In genomic region chr22:30208631-30209603, GRCh38 we compare ENCODE assay signal across 1 cellular context.
TF ChIP-seq lines count a peak whose summit lies in the region.

No MANE protein-coding gene starts in this region.

TF ChIP-seq in HepG2, 621 proteins besides CTCF, POLR2A, EP300 and RAD21 (continued from another document and continues in another):
- TF ChIP-seq RXRB (CRISPR knock-in tag; IDR thresholded peaks at IDR 0.05; ENCODE audit: borderline replicate concordance) (peak; percentile 56; the same call in 1 of the 2 replicates), ZFP36L2 (CRISPR knock-in tag; IDR thresholded peaks at IDR 0.05) (no peak), NFATC3 (CRISPR knock-in tag; IDR thresholded peaks at IDR 0.05) (no peak), MAF1 (CRISPR knock-in tag; IDR thresholded peaks at IDR 0.05; ENCODE audit: borderline replicate concordance) (no peak), SOX13 (IDR thresholded peaks at IDR 0.05) (no peak), SOX13 (CRISPR knock-in tag; conservative IDR thresholded peaks at IDR 0.05 in 1 of 2, IDR thresholded peaks at IDR 0.05 in 1 of 2) (peak in 1 of 2 experiments; percentile 9; a peak in 1 of 4 replicates), ZNF33A (CRISPR knock-in tag; IDR thresholded peaks at IDR 0.05; ENCODE audit: borderline replicate concordance) (no peak), PCBP1 (IDR thresholded peaks at IDR 0.05; ENCODE audit: borderline replicate concordance, low read depth, low read length) (no peak), FOXP1 (IDR thresholded peaks at IDR 0.05) (no peak), FOXP1 (CRISPR knock-in tag; IDR thresholded peaks at IDR 0.05) (no peak), PLSCR1 (CRISPR knock-in tag; IDR thresholded peaks at IDR 0.05; ENCODE audit: borderline replicate concordance) (no peak), JUNB (CRISPR knock-in tag; IDR thresholded peaks at IDR 0.05; ENCODE audit: borderline replicate concordance) (0 out of 2 replicates have a peak, but pooled peaks have one; percentile 29), IKZF4 (CRISPR knock-in tag; IDR thresholded peaks at IDR 0.05; ENCODE audit: borderline replicate concordance, low read depth, not compliant biosample characterization) (no peak), CHD2 (IDR thresholded peaks at IDR 0.05; ENCODE audit: low read depth, low read length) (no peak), HNRNPUL1 (IDR thresholded peaks at IDR 0.05; ENCODE audit: low read depth, low read length) (no peak), SSRP1 (CRISPR knock-in tag; IDR thresholded peaks at IDR 0.05) (no peak), NFKB2 (CRISPR knock-in tag; IDR thresholded peaks at IDR 0.05; ENCODE audit: borderline replicate concordance) (peak; percentile 65; the same call in 1 of the 2 replicates), POLR2G (IDR thresholded peaks at IDR 0.05; ENCODE audit: low read depth, low read length) (no peak; the same call in 1 of the 2 replicates), ZNF121 (CRISPR knock-in tag; IDR thresholded peaks at IDR 0.05) (no peak), SMYD3 (CRISPR knock-in tag; IDR thresholded peaks at IDR 0.05) (no peak), DMTF1 (CRISPR knock-in tag; IDR thresholded peaks at IDR 0.05) (no peak), THAP8 (CRISPR knock-in tag; IDR thresholded peaks at IDR 0.05; ENCODE audit: borderline replicate concordance) (no peak), SP2 (CRISPR knock-in tag; IDR thresholded peaks at IDR 0.05) (no peak), HNF4A (CRISPR knock-in tag; IDR thresholded peaks at IDR 0.05) (no peak), ZNF709 (CRISPR knock-in tag; IDR thresholded peaks at IDR 0.05) (no peak), HOXA3 (CRISPR knock-in tag; IDR thresholded peaks at IDR 0.05) (peak; percentile 68), ZMYM2 (CRISPR knock-in tag; IDR thresholded peaks at IDR 0.05) (no peak), ZSCAN29 (CRISPR knock-in tag; conservative IDR thresholded peaks at IDR 0.05) (no peak), SNAPC4 (CRISPR knock-in tag; IDR thresholded peaks at IDR 0.05) (no peak), TAF1 (CRISPR knock-in tag; IDR thresholded peaks at IDR 0.05) (no peak), ZNF382 (CRISPR knock-in tag; IDR thresholded peaks at IDR 0.05; ENCODE audit: borderline replicate concordance) (no peak), ZNF775 (CRISPR knock-in tag; IDR thresholded peaks at IDR 0.05; ENCODE audit: borderline replicate concordance) (no peak), ATF5 (CRISPR knock-in tag; IDR thresholded peaks at IDR 0.05; ENCODE audit: low read depth) (no peak), ZBTB38 (CRISPR knock-in tag; IDR thresholded peaks at IDR 0.05) (0 out of 2 replicates have a peak, but pooled peaks have one; percentile 19), ZFP37 (CRISPR knock-in tag; IDR thresholded peaks at IDR 0.05; ENCODE audit: borderline replicate concordance) (0 out of 2 replicates have a peak, but pooled peaks have one; percentile 71), KDM6A (CRISPR knock-in tag; IDR thresholded peaks at IDR 0.05; ENCODE audit: low read depth) (no peak), ZNF761 (CRISPR knock-in tag; conservative IDR thresholded peaks at IDR 0.05) (no peak), RCOR2 (CRISPR knock-in tag; IDR thresholded peaks at IDR 0.05) (no peak), ZNF160 (CRISPR knock-in tag; IDR thresholded peaks at IDR 0.05) (no peak), ARNTL (CRISPR knock-in tag; IDR thresholded peaks at IDR 0.05) (no peak), ZNF720 (CRISPR knock-in tag; IDR thresholded peaks at IDR 0.05) (no peak), ZMYM3 (CRISPR knock-in tag; IDR thresholded peaks at IDR 0.05) (no peak), HHEX (CRISPR knock-in tag; IDR thresholded peaks at IDR 0.05) (no peak), HNRNPH1 (optimal IDR thresholded peaks at IDR 0.05; ENCODE audit: low read depth, low read length) (no peak), ETV5 (CRISPR knock-in tag; IDR thresholded peaks at IDR 0.05; ENCODE audit: borderline replicate concordance) (peak; percentile 83; the same call in 1 of the 2 replicates)
- TF ChIP-seq, protein P1, sequence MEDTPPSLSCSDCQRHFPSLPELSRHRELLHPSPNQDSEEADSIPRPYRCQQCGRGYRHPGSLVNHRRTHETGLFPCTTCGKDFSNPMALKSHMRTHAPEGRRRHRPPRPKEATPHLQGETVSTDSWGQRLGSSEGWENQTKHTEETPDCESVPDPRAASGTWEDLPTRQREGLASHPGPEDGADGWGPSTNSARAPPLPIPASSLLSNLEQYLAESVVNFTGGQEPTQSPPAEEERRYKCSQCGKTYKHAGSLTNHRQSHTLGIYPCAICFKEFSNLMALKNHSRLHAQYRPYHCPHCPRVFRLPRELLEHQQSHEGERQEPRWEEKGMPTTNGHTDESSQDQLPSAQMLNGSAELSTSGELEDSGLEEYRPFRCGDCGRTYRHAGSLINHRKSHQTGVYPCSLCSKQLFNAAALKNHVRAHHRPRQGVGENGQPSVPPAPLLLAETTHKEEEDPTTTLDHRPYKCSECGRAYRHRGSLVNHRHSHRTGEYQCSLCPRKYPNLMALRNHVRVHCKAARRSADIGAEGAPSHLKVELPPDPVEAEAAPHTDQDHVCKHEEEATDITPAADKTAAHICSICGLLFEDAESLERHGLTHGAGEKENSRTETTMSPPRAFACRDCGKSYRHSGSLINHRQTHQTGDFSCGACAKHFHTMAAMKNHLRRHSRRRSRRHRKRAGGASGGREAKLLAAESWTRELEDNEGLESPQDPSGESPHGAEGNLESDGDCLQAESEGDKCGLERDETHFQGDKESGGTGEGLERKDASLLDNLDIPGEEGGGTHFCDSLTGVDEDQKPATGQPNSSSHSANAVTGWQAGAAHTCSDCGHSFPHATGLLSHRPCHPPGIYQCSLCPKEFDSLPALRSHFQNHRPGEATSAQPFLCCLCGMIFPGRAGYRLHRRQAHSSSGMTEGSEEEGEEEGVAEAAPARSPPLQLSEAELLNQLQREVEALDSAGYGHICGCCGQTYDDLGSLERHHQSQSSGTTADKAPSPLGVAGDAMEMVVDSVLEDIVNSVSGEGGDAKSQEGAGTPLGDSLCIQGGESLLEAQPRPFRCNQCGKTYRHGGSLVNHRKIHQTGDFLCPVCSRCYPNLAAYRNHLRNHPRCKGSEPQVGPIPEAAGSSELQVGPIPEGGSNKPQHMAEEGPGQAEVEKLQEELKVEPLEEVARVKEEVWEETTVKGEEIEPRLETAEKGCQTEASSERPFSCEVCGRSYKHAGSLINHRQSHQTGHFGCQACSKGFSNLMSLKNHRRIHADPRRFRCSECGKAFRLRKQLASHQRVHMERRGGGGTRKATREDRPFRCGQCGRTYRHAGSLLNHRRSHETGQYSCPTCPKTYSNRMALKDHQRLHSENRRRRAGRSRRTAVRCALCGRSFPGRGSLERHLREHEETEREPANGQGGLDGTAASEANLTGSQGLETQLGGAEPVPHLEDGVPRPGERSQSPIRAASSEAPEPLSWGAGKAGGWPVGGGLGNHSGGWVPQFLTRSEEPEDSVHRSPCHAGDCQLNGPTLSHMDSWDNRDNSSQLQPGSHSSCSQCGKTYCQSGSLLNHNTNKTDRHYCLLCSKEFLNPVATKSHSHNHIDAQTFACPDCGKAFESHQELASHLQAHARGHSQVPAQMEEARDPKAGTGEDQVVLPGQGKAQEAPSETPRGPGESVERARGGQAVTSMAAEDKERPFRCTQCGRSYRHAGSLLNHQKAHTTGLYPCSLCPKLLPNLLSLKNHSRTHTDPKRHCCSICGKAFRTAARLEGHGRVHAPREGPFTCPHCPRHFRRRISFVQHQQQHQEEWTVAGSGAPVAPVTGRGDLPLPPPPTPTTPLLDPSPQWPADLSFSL (CRISPR knock-in tag; IDR thresholded peaks at IDR 0.05): no peak
- TF ChIP-seq, protein P2, sequence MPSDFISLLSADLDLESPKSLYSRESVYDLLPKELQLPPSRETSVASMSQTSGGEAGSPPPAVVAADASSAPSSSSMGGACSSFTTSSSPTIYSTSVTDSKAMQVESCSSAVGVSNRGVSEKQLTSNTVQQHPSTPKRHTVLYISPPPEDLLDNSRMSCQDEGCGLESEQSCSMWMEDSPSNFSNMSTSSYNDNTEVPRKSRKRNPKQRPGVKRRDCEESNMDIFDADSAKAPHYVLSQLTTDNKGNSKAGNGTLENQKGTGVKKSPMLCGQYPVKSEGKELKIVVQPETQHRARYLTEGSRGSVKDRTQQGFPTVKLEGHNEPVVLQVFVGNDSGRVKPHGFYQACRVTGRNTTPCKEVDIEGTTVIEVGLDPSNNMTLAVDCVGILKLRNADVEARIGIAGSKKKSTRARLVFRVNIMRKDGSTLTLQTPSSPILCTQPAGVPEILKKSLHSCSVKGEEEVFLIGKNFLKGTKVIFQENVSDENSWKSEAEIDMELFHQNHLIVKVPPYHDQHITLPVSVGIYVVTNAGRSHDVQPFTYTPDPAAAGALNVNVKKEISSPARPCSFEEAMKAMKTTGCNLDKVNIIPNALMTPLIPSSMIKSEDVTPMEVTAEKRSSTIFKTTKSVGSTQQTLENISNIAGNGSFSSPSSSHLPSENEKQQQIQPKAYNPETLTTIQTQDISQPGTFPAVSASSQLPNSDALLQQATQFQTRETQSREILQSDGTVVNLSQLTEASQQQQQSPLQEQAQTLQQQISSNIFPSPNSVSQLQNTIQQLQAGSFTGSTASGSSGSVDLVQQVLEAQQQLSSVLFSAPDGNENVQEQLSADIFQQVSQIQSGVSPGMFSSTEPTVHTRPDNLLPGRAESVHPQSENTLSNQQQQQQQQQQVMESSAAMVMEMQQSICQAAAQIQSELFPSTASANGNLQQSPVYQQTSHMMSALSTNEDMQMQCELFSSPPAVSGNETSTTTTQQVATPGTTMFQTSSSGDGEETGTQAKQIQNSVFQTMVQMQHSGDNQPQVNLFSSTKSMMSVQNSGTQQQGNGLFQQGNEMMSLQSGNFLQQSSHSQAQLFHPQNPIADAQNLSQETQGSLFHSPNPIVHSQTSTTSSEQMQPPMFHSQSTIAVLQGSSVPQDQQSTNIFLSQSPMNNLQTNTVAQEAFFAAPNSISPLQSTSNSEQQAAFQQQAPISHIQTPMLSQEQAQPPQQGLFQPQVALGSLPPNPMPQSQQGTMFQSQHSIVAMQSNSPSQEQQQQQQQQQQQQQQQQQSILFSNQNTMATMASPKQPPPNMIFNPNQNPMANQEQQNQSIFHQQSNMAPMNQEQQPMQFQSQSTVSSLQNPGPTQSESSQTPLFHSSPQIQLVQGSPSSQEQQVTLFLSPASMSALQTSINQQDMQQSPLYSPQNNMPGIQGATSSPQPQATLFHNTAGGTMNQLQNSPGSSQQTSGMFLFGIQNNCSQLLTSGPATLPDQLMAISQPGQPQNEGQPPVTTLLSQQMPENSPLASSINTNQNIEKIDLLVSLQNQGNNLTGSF (CRISPR knock-in tag; IDR thresholded peaks at IDR 0.05): no peak
